Comparison of ENCODE assay signal across 24 cellular contexts in genomic region chr17:68446626-68447041, GRCh38. TPM values are rescaled to one million over a fixed set of nuclear protein-coding genes. Genes with fewer than 3 reads are reported as not detected.
A peak's percentile ranks its signal among the peaks of the same experiment; 100 is the strongest.
DNase-seq lines count a peak whose midpoint lies in the region; ATAC-seq lines count a peak whose summit lies in the region.
"Had no signal": no experiment of that assay in that cellular context is flagged by ENCODE, and none has a peak within 500 bp of the region (broad histone marks: within the 10 kb centered on the region; RNA-seq: fewer than 3 reads in every experiment).

No MANE protein-coding gene starts in this region.

- CTCF ChIA-PET in activated naive CD4-positive, alpha-beta T cell treated with anti-CD3 and anti-CD28 coated beads, Interleukin-2, amount 10 ng/mL, durations not matched to agents 7 days and 5 days (lab: Charles Lee), result interaction anchor here (0.6 to 1.4 kb wide), 3 partner anchors 9 to 855 kb away, joined by 3 read pairs; no protein-coding TSS in a partner anchor

- no peak overlapping the region for H3K27ac ChIP-seq in mesendoderm (ENCODE audit: low read depth, low read length)
- H3K27ac ChIP-seq: ascending aorta, SJSA1, upper lobe of left lung had no signal

- no peak overlapping the region for H3K56ac ChIP-seq in mesendoderm (ENCODE audit: low read length)

- no peak overlapping the region for H3K23ac ChIP-seq in mesendoderm (ENCODE audit: low read length)

- ATAC-seq in stimulated activated naive B cell treated with anti-CD40 and anti-IgM and Interleukin-4, amounts not matched to agents 10 μg/mL and 1 μg/mL and 100 μg/mL, for 72 hours (replicated peaks), result no peak
- ATAC-seq in GM18868 (IDR thresholded peaks at IDR 0.05; ENCODE audit: unreplicated experiment), result no peak
- ATAC-seq: GM12878, HCT116 had no signal

- peaks cover 64% of the 10 kb centered on the region for H3K36me3 Mint-ChIP-seq in activated naive CD4-positive, alpha-beta T cell treated with anti-CD3 and anti-CD28 coated beads, Interleukin-2, amount 10 ng/mL, durations not matched to agents 7 days and 5 days
- peaks cover 2 to 15% of the 10 kb centered on the region in 2 donors for H3K36me3 Mint-ChIP-seq in stimulated activated naive B cell treated with anti-CD40 and anti-IgM and Interleukin-4, amounts not matched to agents 10 μg/mL and 1 μg/mL and 100 μg/mL, for 72 hours

- no peak overlapping the region for H4K8ac ChIP-seq in mesendoderm (ENCODE audit: low read depth, low read length)

- no peaks in the 10 kb centered on the region for H3K79me2 ChIP-seq in mesendoderm (ENCODE audit: control insufficient read depth, insufficient read depth, low read length)

- no peaks in the 10 kb centered on the region for H3K4me1 ChIP-seq in mesendoderm (ENCODE audit: control insufficient read depth, low read depth, low read length)
- H3K4me1 ChIP-seq: ascending aorta had no signal

- no peak overlapping the region for H3K4me3 ChIP-seq in mesendoderm (ENCODE audit: low read length)
- H3K4me3 ChIP-seq: ascending aorta, GM12878, prostate gland, SJSA1, upper lobe of left lung had no signal

- H3K4me3 Mint-ChIP-seq in activated naive CD4-positive, alpha-beta T cell treated with anti-CD3 and anti-CD28 coated beads, Interleukin-2, amount 10 ng/mL, durations not matched to agents 7 days and 5 days, result no peak overlapping the region
- H3K4me3 Mint-ChIP-seq in stimulated activated naive B cell treated with anti-CD40 and anti-IgM and Interleukin-4, amounts not matched to agents 10 μg/mL and 1 μg/mL and 100 μg/mL, for 72 hours, result no peak overlapping the region

- no peak for DNase-seq in activated naive CD4-positive, alpha-beta T cell treated with anti-CD3 and anti-CD28 coated beads, Interleukin-2, amount 10 ng/mL, durations not matched to agents 7 days and 5 days
- no peak for DNase-seq in activated naive CD4-positive, alpha-beta T cell (lab: John Stamatoyannopoulos, UW)
- DNase-seq in NCI-H82 treated with DMSO at 0.1 percent for 48 hours (lab: John Stamatoyannopoulos, UW; ENCODE audit: unreplicated experiment), result peak; percentile 90
- DNase-seq in cerebellar nuclear complex (lab: John Stamatoyannopoulos, UW), result peak; percentile 38 to 69
- no peak for DNase-seq in stimulated activated naive B cell treated with anti-CD40 and anti-IgM and Interleukin-4, amounts not matched to agents 10 μg/mL and 1 μg/mL and 100 μg/mL, for 72 hours
- DNase-seq in mesendoderm, result no peak
- no peak for DNase-seq in HK-2 (ENCODE audit: unreplicated experiment)
- DNase-seq: 8988T; activated CD4-positive, alpha-beta T cell treated with anti-CD3 and anti-CD28 coated beads for 4 hours; activated naive CD4-positive, alpha-beta T cell treated with anti-CD3 and anti-CD28 coated beads, Interleukin-2, amount 50 U/mL, for 16 hours; activated T-cell treated with anti-CD3 and anti-CD28 coated beads, Interleukin-2, amount 50 U/mL, for 48 hours; IMR-90; NCI-H1105 treated with DMSO at 0.1 percent for 48 hours; NCI-H2081 treated with DMSO at 0.1 percent for 48 hours; NCI-H510A; stimulated activated CD8-positive, alpha-beta memory T cell treated with anti-CD3 and anti-CD28 coated beads, Interleukin-4, amount 100 ng/mL, for 48 hours; upper lobe of left lung had no signal

- H2BK15ac ChIP-seq in mesendoderm (replicated peaks; ENCODE audit: low read depth), result no peak overlapping the region

- H3K4ac ChIP-seq in mesendoderm (ENCODE audit: low read depth, low read length), result no peak overlapping the region

- no peaks in the 10 kb centered on the region for H3K9me3 Mint-ChIP-seq in activated naive CD4-positive, alpha-beta T cell treated with anti-CD3 and anti-CD28 coated beads, Interleukin-2, amount 10 ng/mL, durations not matched to agents 7 days and 5 days
- H3K9me3 Mint-ChIP-seq in stimulated activated naive B cell treated with anti-CD40 and anti-IgM and Interleukin-4, amounts not matched to agents 10 μg/mL and 1 μg/mL and 100 μg/mL, for 72 hours, result no peaks in the 10 kb centered on the region

- H2AK5ac ChIP-seq in mesendoderm (ENCODE audit: low read length), result no peak overlapping the region

- H3K79me1 ChIP-seq in mesendoderm (ENCODE audit: low read length), result no peaks in the 10 kb centered on the region

- H4K5ac ChIP-seq in mesendoderm (ENCODE audit: low read length), result no peak overlapping the region

- H3K4me1 Mint-ChIP-seq in activated naive CD4-positive, alpha-beta T cell treated with anti-CD3 and anti-CD28 coated beads, Interleukin-2, amount 10 ng/mL, durations not matched to agents 7 days and 5 days, result peaks cover 20% of the 10 kb centered on the region
- H3K4me1 Mint-ChIP-seq in stimulated activated naive B cell treated with anti-CD40 and anti-IgM and Interleukin-4, amounts not matched to agents 10 μg/mL and 1 μg/mL and 100 μg/mL, for 72 hours, result peaks cover under 1 to 3% of the 10 kb centered on the region in 2 donors

- peak overlapping the region; percentile 0 for H3K27ac Mint-ChIP-seq in activated naive CD4-positive, alpha-beta T cell treated with anti-CD3 and anti-CD28 coated beads, Interleukin-2, amount 10 ng/mL, durations not matched to agents 7 days and 5 days
- H3K27ac Mint-ChIP-seq in stimulated activated naive B cell treated with anti-CD40 and anti-IgM and Interleukin-4, amounts not matched to agents 10 μg/mL and 1 μg/mL and 100 μg/mL, for 72 hours, result peak overlapping the region; percentile 86

- H2BK120ac ChIP-seq in mesendoderm (ENCODE audit: low read depth, low read length), result no peak overlapping the region

- H3K27me3 Mint-ChIP-seq in activated naive CD4-positive, alpha-beta T cell treated with anti-CD3 and anti-CD28 coated beads, Interleukin-2, amount 10 ng/mL, durations not matched to agents 7 days and 5 days, result no peaks in the 10 kb centered on the region
- no peaks in the 10 kb centered on the region for H3K27me3 Mint-ChIP-seq in stimulated activated naive B cell treated with anti-CD40 and anti-IgM and Interleukin-4, amounts not matched to agents 10 μg/mL and 1 μg/mL and 100 μg/mL, for 72 hours

- H3K4me2 ChIP-seq in mesendoderm (ENCODE audit: low read length), result no peak overlapping the region

- no peaks in the 10 kb centered on the region for H3K27me3 ChIP-seq in mesendoderm (ENCODE audit: insufficient read depth, low read length, poor library complexity)
- H3K27me3 ChIP-seq: ascending aorta, neutrophil, SJSA1, upper lobe of left lung had no signal

- H3K36me3 ChIP-seq in mesendoderm (ENCODE audit: control insufficient read depth, insufficient read depth, low read length), result no peaks in the 10 kb centered on the region

- WGBS in mesendoderm (ENCODE audit: extremely low coverage, insufficient coverage, low lambda C conversion rate), result no CpG with 5 or more reads among the region's 9 CpGs

- no peak overlapping the region for H2BK5ac ChIP-seq in mesendoderm (ENCODE audit: low read length)

- H3K18ac ChIP-seq in mesendoderm (ENCODE audit: low read length), result no peak overlapping the region

- H3K9ac ChIP-seq in mesendoderm (ENCODE audit: low read length), result no peak overlapping the region

RNA-seq across cellular contexts. Expression of gene WIPI1, which starts 10.7 kb away (rescaled TPM):
- polyA plus RNA-seq in mesendoderm (2013, experiment 1 of 2), result 10.7 TPM
- polyA plus RNA-seq in mesendoderm (2013, experiment 2 of 2), result 11.0 TPM

Comparison
In these comparisons a context has a peak if more than half of its experiments do, and no peak if none do; other contexts are left out.
1. DNase-seq: peak in NCI-H82 treated with DMSO at 0.1 percent for 48 hours (single experiment) and cerebellar nuclear complex (2 of 2); none in activated naive CD4-positive, alpha-beta T cell treated with anti-CD3 and anti-CD28 coated beads, Interleukin-2, amount 10 ng/mL, durations not matched to agents 7 days and 5 days (single experiment), activated naive CD4-positive, alpha-beta T cell (0 of 4), stimulated activated naive B cell treated with anti-CD40 and anti-IgM and Interleukin-4, amounts not matched to agents 10 μg/mL and 1 μg/mL and 100 μg/mL, for 72 hours (single experiment), mesendoderm (single experiment) and HK-2 (single experiment).